In genomic region chr5:36728697-36729543, GRCh38 we compare ENCODE assay signal across 8 cellular contexts.
DNase-seq lines count a peak whose midpoint lies in the region; ATAC-seq, FAIRE-seq and TF ChIP-seq lines count a peak whose summit lies in the region.

No MANE protein-coding gene starts in this region.

- H3K4me1 ChIP-seq in esophagus squamous epithelium (peaks cover 0 to 4% (median 0%) of the 10 kb centered on the region in 3 donors), neuronal stem cell (ENCODE audit: control insufficient read depth in 2 of 2, insufficient read depth in 1 of 2, low read depth in 1 of 2, low read length in 2 of 2) (peaks cover 2 to 6% of the 10 kb centered on the region in 2 donors)

- H3K27ac Mint-ChIP-seq in stimulated activated memory B cell treated with anti-CD40 and anti-IgM and Interleukin-4, amounts not matched to agents 10 μg/mL and 1 μg/mL and 100 μg/mL, for 72 hours, result no peak overlapping the region

- peak; percentile 50 for DNase-seq in A172 (ENCODE audit: low spot score)
- peak; percentile 53 for DNase-seq in NCI-H1105 (lab: John Stamatoyannopoulos, UW)
- no peak for DNase-seq in esophagus squamous epithelium (lab: John Stamatoyannopoulos, UW)
- peak; percentile 61 for DNase-seq in neuronal stem cell (ENCODE audit: low spot score)

- H3K4me3 Mint-ChIP-seq in stimulated activated memory B cell treated with anti-CD40 and anti-IgM and Interleukin-4, amounts not matched to agents 10 μg/mL and 1 μg/mL and 100 μg/mL, for 72 hours, result no peak overlapping the region

- H2BK120ac ChIP-seq in neuronal stem cell (ENCODE audit: low read depth, low read length), result no peak overlapping the region

- no peak overlapping the region for H3K4me3 ChIP-seq in esophagus squamous epithelium
- no peak overlapping the region for H3K4me3 ChIP-seq in neuronal stem cell (ENCODE audit: low read length in 2 of 2)

- H3K36me3 ChIP-seq in esophagus squamous epithelium (no peaks in the 10 kb centered on the region), neuronal stem cell (replicated peaks in 1 of 2; ENCODE audit: control insufficient read depth in 2 of 2, insufficient read depth in 2 of 2, low read length in 2 of 2) (no peaks in the 10 kb centered on the region)

- FAIRE-seq in G401.6 (lab: Jason Lieb, UNC), result peak; percentile 93

- H4K8ac ChIP-seq in neuronal stem cell (ENCODE audit: low read depth, low read length), result no peak overlapping the region

- intact Hi-C loops in esophagus squamous epithelium (cut with DNase I), result no loop called here

- peak; percentile 45 to 71 (median 66) for TF ChIP-seq CTCF in esophagus squamous epithelium (IDR thresholded peaks at IDR 0.05)

- H3K9me3 ChIP-seq in esophagus squamous epithelium, result no peaks in the 10 kb centered on the region
- no peaks in the 10 kb centered on the region for H3K9me3 ChIP-seq in neuronal stem cell (replicated peaks in 1 of 2; ENCODE audit: control insufficient read depth in 2 of 2, insufficient read depth in 1 of 2, low read depth in 1 of 2, low read length in 2 of 2)

- H3K27ac ChIP-seq in esophagus squamous epithelium (no peak overlapping the region), neuronal stem cell (replicated peaks; ENCODE audit: low read length) (no peak overlapping the region)

- H3K4ac ChIP-seq in neuronal stem cell (ENCODE audit: low read length), result no peak overlapping the region

- no peak overlapping the region for H3K18ac ChIP-seq in neuronal stem cell (ENCODE audit: low read length)

- no peaks in the 10 kb centered on the region for H3K27me3 Mint-ChIP-seq in stimulated activated memory B cell treated with anti-CD40 and anti-IgM and Interleukin-4, amounts not matched to agents 10 μg/mL and 1 μg/mL and 100 μg/mL, for 72 hours

- H2AFZ ChIP-seq in neuronal stem cell (ENCODE audit: low read length), result no peak overlapping the region

- H2AK5ac ChIP-seq in neuronal stem cell (ENCODE audit: low read depth, low read length), result no peak overlapping the region

- no peaks in the 10 kb centered on the region for H3K79me1 ChIP-seq in neuronal stem cell (ENCODE audit: low read depth, low read length)

- H3K27me3 ChIP-seq in esophagus squamous epithelium (no peaks in the 10 kb centered on the region), neuronal stem cell (ENCODE audit: control insufficient read depth in 3 of 3, insufficient read depth in 3 of 3, low read depth in 1 of 3, low read length in 3 of 3) (no peaks in the 10 kb centered on the region)

- H3K23ac ChIP-seq in neuronal stem cell (ENCODE audit: low read depth, low read length, poor library complexity), result no peak overlapping the region

- no peak overlapping the region for H4K91ac ChIP-seq in neuronal stem cell (ENCODE audit: low read depth, low read length, poor library complexity)

- peak; percentile 92 for ATAC-seq in SK-N-SH treated with all-trans-retinoic acid at 6 μM for 48 hours
- no peak for ATAC-seq in stimulated activated memory B cell treated with anti-CD40 and anti-IgM and Interleukin-4, amounts not matched to agents 10 μg/mL and 1 μg/mL and 100 μg/mL, for 72 hours
- no peak for ATAC-seq in GM18520 (IDR thresholded peaks at IDR 0.05; ENCODE audit: unreplicated experiment)

- no peak overlapping the region for H2BK15ac ChIP-seq in neuronal stem cell (ENCODE audit: low read length)

- H3K4me1 Mint-ChIP-seq in stimulated activated memory B cell treated with anti-CD40 and anti-IgM and Interleukin-4, amounts not matched to agents 10 μg/mL and 1 μg/mL and 100 μg/mL, for 72 hours, result peaks cover 18% of the 10 kb centered on the region

- no peaks in the 10 kb centered on the region for H3K36me3 Mint-ChIP-seq in stimulated activated memory B cell treated with anti-CD40 and anti-IgM and Interleukin-4, amounts not matched to agents 10 μg/mL and 1 μg/mL and 100 μg/mL, for 72 hours

- 32 to 33% methylated on average over 6 of the region's 6 CpGs for WGBS in esophagus squamous epithelium, 2 donors
- no CpG with 5 or more reads among the region's 6 CpGs for WGBS in neuronal stem cell (ENCODE audit: extremely low coverage in 2 of 2, insufficient read length in 2 of 2, insufficient replicate concordance in 1 of 2), 2 donors

- H3K9me3 Mint-ChIP-seq in stimulated activated memory B cell treated with anti-CD40 and anti-IgM and Interleukin-4, amounts not matched to agents 10 μg/mL and 1 μg/mL and 100 μg/mL, for 72 hours, result no peaks in the 10 kb centered on the region

- H3K4me2 ChIP-seq in neuronal stem cell (ENCODE audit: insufficient read depth, low read length, poor library complexity, severe bottlenecking), result no peak overlapping the region

- no peak overlapping the region for H3K9ac ChIP-seq in neuronal stem cell (ENCODE audit: low read depth, low read length, poor library complexity)

- H2BK12ac ChIP-seq in neuronal stem cell (ENCODE audit: low read length), result no peak overlapping the region

- H2BK5ac ChIP-seq in neuronal stem cell (ENCODE audit: low read length), result no peak overlapping the region

- TF ChIP-seq POLR2A in esophagus squamous epithelium (IDR thresholded peaks at IDR 0.05), result no peak

- H3K14ac ChIP-seq in neuronal stem cell (ENCODE audit: low read length), result no peak overlapping the region

TF ChIP-seq in SK-N-SH treated with all-trans-retinoic acid at 6 μM for 48 hours, 23 proteins besides CTCF, POLR2A, EP300 and RAD21:
- TF ChIP-seq TCF4 (CRISPR knock-in tag; IDR thresholded peaks at IDR 0.05; ENCODE audit: borderline replicate concordance), result no peak
- no peak for TF ChIP-seq BACH2 (CRISPR knock-in tag; IDR thresholded peaks at IDR 0.05; ENCODE audit: borderline replicate concordance)
- no peak for TF ChIP-seq SNAI2 (CRISPR knock-in tag; IDR thresholded peaks at IDR 0.05)
- no peak for TF ChIP-seq OSR1 (CRISPR knock-in tag; IDR thresholded peaks at IDR 0.05)
- no peak for TF ChIP-seq CSRNP3 (CRISPR knock-in tag; IDR thresholded peaks at IDR 0.05)
